Comparison of ENCODE assay signal across 15 cellular contexts in the genomic region with DNA sequence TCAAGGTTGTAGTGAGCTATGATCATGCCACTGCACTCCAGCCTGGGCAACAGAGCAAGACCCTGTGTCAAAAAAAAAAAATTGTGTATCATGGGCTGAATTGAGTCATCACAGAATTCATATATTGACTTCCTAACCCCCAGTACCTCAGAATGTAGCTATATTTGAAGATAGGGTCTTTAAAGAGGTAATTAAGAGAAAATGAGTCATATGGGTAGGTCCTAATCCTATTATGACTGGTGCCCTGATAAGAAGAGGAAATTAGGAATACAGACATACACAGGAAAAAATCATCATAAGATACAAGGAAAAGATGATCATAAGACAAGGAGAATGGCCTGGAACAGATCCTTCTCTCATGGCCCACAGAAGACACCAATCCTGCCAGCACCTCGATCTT.
DNase-seq lines count a peak whose midpoint lies in the region; ATAC-seq and TF ChIP-seq lines count a peak whose summit lies in the region.
"Had no signal": no experiment of that assay in that cellular context is flagged by ENCODE, and none has a peak within 500 bp of the region (broad histone marks: within the 10 kb centered on the region; RNA-seq: fewer than 3 reads in every experiment).

No MANE protein-coding gene starts in this region.

- ATAC-seq in GM18868 (IDR thresholded peaks at IDR 0.05; ENCODE audit: unreplicated experiment) (peak; percentile 76), HG03354 (IDR thresholded peaks at IDR 0.05; ENCODE audit: poor library complexity, severe bottlenecking, unreplicated experiment) (peak; percentile 47), GM21529 (IDR thresholded peaks at IDR 0.05; ENCODE audit: unreplicated experiment) (no peak)
- ATAC-seq: A549; CD8-positive, alpha-beta T cell had no signal

- TF ChIP-seq CTCF in GM12865 (IDR thresholded peaks at IDR 0.05; ENCODE audit: insufficient read depth, low read depth, low read length, missing control alignments) (no peak), retinal pigment epithelial cell (conservative IDR thresholded peaks at IDR 0.05; ENCODE audit: low read depth, low read length) (no peak)

- no peak overlapping the region for H3K4me3 ChIP-seq in GM12865 (ENCODE audit: low read depth, low read length)
- H3K4me3 ChIP-seq in retinal pigment epithelial cell (ENCODE audit: low read length), result no peak overlapping the region
- H3K4me3 ChIP-seq: A549; BLaER1 treated with 17β-estradiol and CSF1 and Interleukin-3, amounts not matched to agents 10 nM and 100 nM had no signal

- DNase-seq in GM12865 (ENCODE audit: low read depth) (peak; percentile 2), retinal pigment epithelial cell (ENCODE audit: low read depth) (peak; percentile 21), SKM-1 treated with dmso at 0.1 percent for 144 hours (lab: John Stamatoyannopoulos, UW; ENCODE audit: unreplicated experiment) (no peak)
- DNase-seq in stimulated activated CD4-positive, alpha-beta T cell treated with anti-CD3 and anti-CD28 coated beads, Interleukin-12 subunit alpha, Interleukin-12 subunit beta, amount 100 ng/mL, for 4 hours, result no peak
- DNase-seq: AML-193; Caco-2; Calu3; CD4-positive, alpha-beta T cell; CD8-positive, alpha-beta T cell; GF-D8 had no signal

Comparison
In these comparisons a context has a peak if more than half of its experiments do, and no peak if none do; other contexts are left out.
1. DNase-seq: peak in GM12865 (single experiment) and retinal pigment epithelial cell (single experiment); none in stimulated activated CD4-positive, alpha-beta T cell treated with anti-CD3 and anti-CD28 coated beads, Interleukin-12 subunit alpha, Interleukin-12 subunit beta, amount 100 ng/mL, for 4 hours (single experiment) and SKM-1 treated with dmso at 0.1 percent for 144 hours (single experiment).